17 cellular contexts compared by ENCODE assay signal in the genomic region with DNA sequence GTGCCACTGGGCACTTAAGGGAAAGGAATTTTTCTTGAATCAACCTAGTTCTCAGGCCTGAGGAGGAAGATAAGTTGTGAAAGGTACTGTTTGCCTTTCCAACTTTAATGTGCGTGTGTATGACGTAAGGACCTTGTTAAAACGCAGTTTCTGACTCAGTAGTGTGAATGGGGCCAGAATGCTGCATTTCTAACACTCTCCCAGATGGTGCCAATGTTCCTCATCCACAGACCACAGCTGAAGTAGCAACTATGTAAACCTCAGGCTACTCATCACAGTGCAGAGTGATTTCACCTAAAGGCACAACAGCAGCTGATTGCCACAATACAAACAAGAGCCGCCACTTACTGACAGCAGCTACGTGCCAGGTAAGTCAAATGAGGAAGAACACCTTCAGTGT.
A peak's percentile ranks its signal among the peaks of the same experiment; 100 is the strongest.
DNase-seq lines count a peak whose midpoint lies in the region; ATAC-seq and TF ChIP-seq lines count a peak whose summit lies in the region.
"Had no signal": no experiment of that assay in that cellular context is flagged by ENCODE, and none has a peak within 500 bp of the region (broad histone marks: within the 10 kb centered on the region; RNA-seq: fewer than 3 reads in every experiment).

No MANE protein-coding gene starts in this region.

- H3K27ac Mint-ChIP-seq in activated T-helper 17 cell treated with anti-CD3 and anti-CD28 coated beads, Interleukin-2, amount 50 U/mL, for 72 hours: no peak overlapping the region
- H3K27ac Mint-ChIP-seq: activated CD4-positive, alpha-beta memory T cell treated with anti-CD3 and anti-CD28 coated beads for 36 hours; activated naive CD8-positive, alpha-beta T cell treated with anti-CD3 and anti-CD28 coated beads, Interleukin-2, amount 10 ng/mL, durations not matched to agents 7 days and 5 days had no signal

- H3K9me3 Mint-ChIP-seq in activated T-helper 17 cell treated with anti-CD3 and anti-CD28 coated beads, Interleukin-2, amount 50 U/mL, for 72 hours: no peaks in the 10 kb centered on the region
- H3K9me3 Mint-ChIP-seq: activated naive CD8-positive, alpha-beta T cell treated with anti-CD3 and anti-CD28 coated beads, Interleukin-2, amount 10 ng/mL, durations not matched to agents 7 days and 5 days had no signal

- no peak overlapping the region for H3K27ac ChIP-seq in left lung
- H3K27ac ChIP-seq: WERI-Rb-1 had no signal

- no peaks in the 10 kb centered on the region for H3K4me1 Mint-ChIP-seq in activated T-helper 17 cell treated with anti-CD3 and anti-CD28 coated beads, Interleukin-2, amount 50 U/mL, for 72 hours
- H3K4me1 Mint-ChIP-seq: activated naive CD8-positive, alpha-beta T cell treated with anti-CD3 and anti-CD28 coated beads, Interleukin-2, amount 10 ng/mL, durations not matched to agents 7 days and 5 days had no signal

- no peak overlapping the region for H3K4me3 Mint-ChIP-seq in activated T-helper 17 cell treated with anti-CD3 and anti-CD28 coated beads, Interleukin-2, amount 50 U/mL, for 72 hours
- H3K4me3 Mint-ChIP-seq: activated CD4-positive, alpha-beta memory T cell treated with anti-CD3 and anti-CD28 coated beads for 36 hours; activated naive CD8-positive, alpha-beta T cell treated with anti-CD3 and anti-CD28 coated beads, Interleukin-2, amount 10 ng/mL, durations not matched to agents 7 days and 5 days had no signal

- ATAC-seq in left lung: peak; percentile 96
- ATAC-seq in left ventricle myocardium superior: no peak
- no peak for ATAC-seq in activated T-helper 17 cell treated with anti-CD3 and anti-CD28 coated beads, Interleukin-2, amount 50 U/mL, for 72 hours (replicated peaks)

- intact Hi-C loops in left lung (cut with DNase I): no loop called here
- intact Hi-C loops in left ventricle myocardium superior (cut with micrococcal nuclease): no loop called here

- H3K4me1 ChIP-seq in left lung: no peaks in the 10 kb centered on the region

- no peaks in the 10 kb centered on the region for H3K36me3 ChIP-seq in left lung
- H3K36me3 ChIP-seq: WERI-Rb-1 had no signal

- DNase-seq in DMS53 treated with DMSO at 0.1 percent for 48 hours (lab: John Stamatoyannopoulos, UW; ENCODE audit: unreplicated experiment): peak; percentile 92
- DNase-seq in NCI-H1092 (lab: John Stamatoyannopoulos, UW): peak; percentile 23
- DNase-seq in SHP77 (lab: John Stamatoyannopoulos, UW): peak; percentile 40 to 71
- DNase-seq in left lung: peak in 1 of 2 donors; percentile 40
- no peak for DNase-seq in NCI-H2196 (lab: John Stamatoyannopoulos, UW; ENCODE audit: unreplicated experiment)
- no peak for DNase-seq in left ventricle myocardium superior
- no peak for DNase-seq in SW480 (ENCODE audit: low spot score)
- DNase-seq: activated CD4-positive, alpha-beta memory T cell treated with anti-CD3 and anti-CD28 coated beads for 36 hours; activated naive CD8-positive, alpha-beta T cell treated with anti-CD3 and anti-CD28 coated beads, Interleukin-2, amount 10 ng/mL, durations not matched to agents 7 days and 5 days; activated T-cell treated with anti-CD3 and anti-CD28 coated beads, Interleukin-2, amount 50 U/mL, for 48 hours; hippocampal formation; NCI-H446; stimulated activated CD4-positive, alpha-beta T cell treated with anti-CD3 and anti-CD28 coated beads, Interleukin-2, amount 100 ng/mL, for 48 hours; substantia nigra; SW 1271; WERI-Rb-1 had no signal

- H3K27me3 ChIP-seq in left lung: no peaks in the 10 kb centered on the region

- H3K4me3 ChIP-seq in left lung: no peak overlapping the region

- no peaks in the 10 kb centered on the region for H3K9me3 ChIP-seq in left lung

- TF ChIP-seq CTCF in left lung (IDR thresholded peaks at IDR 0.05): no peak

- no peaks in the 10 kb centered on the region for H3K27me3 Mint-ChIP-seq in activated T-helper 17 cell treated with anti-CD3 and anti-CD28 coated beads, Interleukin-2, amount 50 U/mL, for 72 hours
- H3K27me3 Mint-ChIP-seq: activated CD4-positive, alpha-beta memory T cell treated with anti-CD3 and anti-CD28 coated beads for 36 hours; activated naive CD8-positive, alpha-beta T cell treated with anti-CD3 and anti-CD28 coated beads, Interleukin-2, amount 10 ng/mL, durations not matched to agents 7 days and 5 days had no signal

- no peaks in the 10 kb centered on the region for H3K36me3 Mint-ChIP-seq in activated T-helper 17 cell treated with anti-CD3 and anti-CD28 coated beads, Interleukin-2, amount 50 U/mL, for 72 hours (ENCODE audit: low read depth)
- H3K36me3 Mint-ChIP-seq: activated CD4-positive, alpha-beta memory T cell treated with anti-CD3 and anti-CD28 coated beads for 36 hours; activated naive CD8-positive, alpha-beta T cell treated with anti-CD3 and anti-CD28 coated beads, Interleukin-2, amount 10 ng/mL, durations not matched to agents 7 days and 5 days had no signal

Comparison
In these comparisons a context has a peak if more than half of its experiments do, and no peak if none do; other contexts are left out.
1. DNase-seq: peak in DMS53 treated with DMSO at 0.1 percent for 48 hours (single experiment), NCI-H1092 (single experiment) and SHP77 (2 of 2); none in NCI-H2196 (single experiment), left ventricle myocardium superior (single experiment) and SW480 (single experiment).